In the genomic region with DNA sequence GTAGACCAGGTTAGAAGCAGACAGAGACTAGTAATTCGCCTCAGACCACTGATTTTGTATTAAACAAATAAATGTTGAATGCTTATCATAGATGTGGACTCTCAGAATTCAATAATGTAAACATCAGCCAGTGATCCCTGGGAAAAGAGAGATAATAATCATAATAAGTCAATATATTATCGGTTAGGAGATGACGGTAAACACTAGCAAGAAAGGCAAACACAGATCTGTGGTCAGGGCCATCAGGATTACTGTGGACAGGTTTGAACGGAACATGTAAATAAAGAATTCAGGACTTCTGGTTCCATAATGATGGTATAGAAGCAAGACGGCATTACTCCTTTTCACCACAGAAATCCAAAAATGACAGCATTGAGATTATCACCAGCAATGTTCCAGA, we compare ENCODE assay signal across 25 cellular contexts.
"Had no signal": no experiment of that assay in that cellular context is flagged by ENCODE, and none has a peak within 500 bp of the region (broad histone marks: within the 10 kb centered on the region; RNA-seq: fewer than 3 reads in every experiment).

No MANE protein-coding gene starts in this region.

- H3K27me3 ChIP-seq: esophagus squamous epithelium, gastrocnemius medialis, ovary, right atrium auricular region, thyroid gland had no signal

- H3K36me3 ChIP-seq: esophagus squamous epithelium, gastrocnemius medialis, ovary, right atrium auricular region, thyroid gland had no signal

- H3K4me1 ChIP-seq: esophagus squamous epithelium, gastrocnemius medialis, psoas muscle, right atrium auricular region, thyroid gland had no signal

- FAIRE-seq: keratinocyte, TTC549, urothelium cell line had no signal

- H3K27ac ChIP-seq: coronary artery, esophagus squamous epithelium, gastrocnemius medialis, ovary, psoas muscle, right atrium auricular region, thyroid gland had no signal

- H3K9me3 ChIP-seq: gastrocnemius medialis, ovary, psoas muscle, right atrium auricular region, thyroid gland had no signal

- H3K4me3 ChIP-seq: coronary artery, esophagus squamous epithelium, gastrocnemius medialis, ovary, psoas muscle, right atrium auricular region, thyroid gland had no signal

- DNase-seq: activated CD4-positive, alpha-beta T cell treated with anti-CD3 and anti-CD28 coated beads for 1 hour; activated CD4-positive, alpha-beta T cell treated with anti-CD3 and anti-CD28 coated beads, Interleukin-2, amount 50 U/mL, for 1 hour; activated CD8-positive, alpha-beta memory T cell treated with anti-CD3 and anti-CD28 coated beads, Interleukin-2, amount 50 U/mL, for 4 hours; activated CD8-positive, alpha-beta T cell treated with anti-CD3 and anti-CD28 coated beads, Interleukin-2, amount 10 ng/mL, durations not matched to agents 7 days and 5 days; activated T-cell treated with anti-CD3 and anti-CD28 coated beads, Interleukin-2, amount 50 U/mL, for 24 hours; aorta; endodermal cell; esophagus squamous epithelium; gastrocnemius medialis; head of caudate nucleus; hypothalamus; left colon; ovary; psoas muscle; stimulated activated CD4-positive, alpha-beta T cell treated with anti-CD3 and anti-CD28 coated beads, Interleukin-1b, Interleukin-23, amount 100 ng/mL, for 48 hours; substantia nigra; thyroid gland had no signal

- ATAC-seq: activated CD8-positive, alpha-beta T cell treated with anti-CD3 and anti-CD28 coated beads, Interleukin-2, amount 10 ng/mL, durations not matched to agents 7 days and 5 days; activated naive CD4-positive, alpha-beta T cell treated with anti-CD3 and anti-CD28 coated beads, Interleukin-2, amount 50 U/mL, for 72 hours; activated T-helper 17 cell treated with anti-CD3 and anti-CD28 coated beads, Interleukin-2, amount 50 U/mL, for 72 hours; gastrocnemius medialis; left colon; natural killer cell treated with Interleukin-12 subunit alpha and Interleukin-12 subunit beta and Interleukin-15 and Interleukin-18, amount 100 ng/mL, for 72 hours; psoas muscle had no signal
